Comparison of ENCODE assay signal across 25 cellular contexts in the genomic region with DNA sequence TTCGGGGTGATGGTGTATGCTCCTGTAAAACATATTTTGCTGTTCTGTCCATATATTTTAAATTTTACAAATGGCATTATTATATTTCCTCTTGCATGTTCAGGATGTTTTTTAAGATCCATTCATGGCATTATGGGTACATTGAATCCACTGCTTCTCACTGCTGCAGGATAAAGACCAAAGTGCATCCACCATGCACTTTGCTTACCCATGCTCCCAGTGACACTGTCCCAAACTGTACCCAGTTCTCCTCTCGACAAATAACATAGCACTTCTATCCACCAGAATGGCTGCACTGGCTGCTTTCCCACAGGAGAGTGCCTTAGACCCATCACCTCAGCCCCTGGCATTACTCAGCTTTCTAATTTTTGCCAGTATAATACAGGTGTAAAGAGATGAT. TPM values are rescaled to one million over a fixed set of nuclear protein-coding genes. Genes with fewer than 3 reads are reported as not detected.
DNase-seq lines count a peak whose midpoint lies in the region; ATAC-seq, FAIRE-seq and TF ChIP-seq lines count a peak whose summit lies in the region.
"Had no signal": no experiment of that assay in that cellular context is flagged by ENCODE, and none has a peak within 500 bp of the region (broad histone marks: within the 10 kb centered on the region; RNA-seq: fewer than 3 reads in every experiment).

No MANE protein-coding gene starts in this region.

- H3K4me3 Mint-ChIP-seq in GM23338, result no peak overlapping the region
- H3K4me3 Mint-ChIP-seq: CD14-positive monocyte; CD4-positive, alpha-beta memory T cell; CD4-positive, CD25-positive, alpha-beta regulatory T cell; CD8-positive, alpha-beta memory T cell had no signal

- H2BK120ac ChIP-seq in H1 (replicated peaks; ENCODE audit: low read depth, low read length) (no peak overlapping the region), neuronal stem cell (ENCODE audit: low read depth, low read length) (no peak overlapping the region)

- TF ChIP-seq EP300 in H1 (IDR thresholded peaks at IDR 0.05; ENCODE audit: borderline replicate concordance in 1 of 2, low read depth in 2 of 2, low read length in 2 of 2) (no peak), esophagus muscularis mucosa (IDR thresholded peaks at IDR 0.05) (no peak)

- H4K8ac ChIP-seq in H1 (ENCODE audit: extremely low read depth, insufficient read depth, low read length) (no peak overlapping the region), neuronal stem cell (ENCODE audit: low read depth, low read length) (no peak overlapping the region)

- H3K27ac Mint-ChIP-seq in GM23338, result no peak overlapping the region
- H3K27ac Mint-ChIP-seq: CD14-positive monocyte; CD4-positive, alpha-beta memory T cell had no signal

- H2BK12ac ChIP-seq in H1 (ENCODE audit: low read depth, low read length), result no peak overlapping the region
- H2BK12ac ChIP-seq in neuronal stem cell (ENCODE audit: low read length), result no peak overlapping the region

- H3K14ac ChIP-seq in H1 (ENCODE audit: insufficient read length) (no peak overlapping the region), neuronal stem cell (ENCODE audit: low read length) (no peak overlapping the region)

- H4K91ac ChIP-seq in H1 (replicated peaks; ENCODE audit: insufficient read length, low read length) (no peak overlapping the region), neuronal stem cell (ENCODE audit: low read depth, low read length, poor library complexity) (no peak overlapping the region)

- DNase-seq in GM23338 (ENCODE audit: low spot score) (no peak), H1 (ENCODE audit: low read depth in 1 of 2, low spot score in 2 of 2) (no peak), neuronal stem cell (ENCODE audit: low spot score) (no peak), esophagus muscularis mucosa (ENCODE audit: extremely low spot score) (no peak)
- DNase-seq in stimulated activated CD4-positive, alpha-beta T cell treated with anti-CD3 and anti-CD28 coated beads, Interleukin-2, amount 100 ng/mL, for 48 hours, result no peak
- DNase-seq: 8988T; ACHN; BE2C; C1 segment of cervical spinal cord; CD4-positive, alpha-beta memory T cell; CD4-positive, CD25-positive, alpha-beta regulatory T cell; CD8-positive, alpha-beta memory T cell; COR-L47; DMS 273 treated with DMSO at 0.1 percent for 48 hours; DMS153; DMS53; DMS79; DND-41; EL; GDM1 had no signal

- H4K20me1 ChIP-seq in GM23338 (replicated peaks; ENCODE audit: insufficient read depth) (no peaks in the 10 kb centered on the region), H1 (replicated peaks in 1 of 2; ENCODE audit: control insufficient read depth in 1 of 2, insufficient read depth in 2 of 2, low read length in 2 of 2) (no peaks in the 10 kb centered on the region)
- H4K20me1 ChIP-seq: BLaER1 had no signal

- no peak overlapping the region for H3K4me3 ChIP-seq in GM23338
- no peak overlapping the region for H3K4me3 ChIP-seq in H1 (ENCODE audit: extremely low read depth in 1 of 4, insufficient read depth in 2 of 4, low read depth in 3 of 4, low read length in 4 of 4)
- no peak overlapping the region for H3K4me3 ChIP-seq in neuronal stem cell (ENCODE audit: low read length in 2 of 2)
- H3K4me3 ChIP-seq in esophagus muscularis mucosa, result no peak overlapping the region
- H3K4me3 ChIP-seq: BLaER1, GM12878 had no signal

- no peak for TF ChIP-seq RAD21 in H1 (IDR thresholded peaks at IDR 0.05 in 1 of 2, conservative IDR thresholded peaks at IDR 0.05 in 1 of 2; ENCODE audit: low read depth in 2 of 2, low read length in 2 of 2)

- H3K18ac ChIP-seq in H1 (ENCODE audit: extremely low read depth, low read length) (no peak overlapping the region), neuronal stem cell (ENCODE audit: low read length) (no peak overlapping the region)

- H3F3A ChIP-seq in GM23338 (replicated peaks; ENCODE audit: low read depth), result peaks cover 10% of the 10 kb centered on the region; the same call in 1 of the 2 replicates

- H2AFZ ChIP-seq in GM23338 (0 out of 2 replicates have a peak overlapping the region, but pooled peaks have one; percentile 14), H1 (ENCODE audit: low read length) (no peak overlapping the region), neuronal stem cell (ENCODE audit: low read length) (no peak overlapping the region)

- no peak overlapping the region for H3K9ac ChIP-seq in H1 (replicated peaks in 1 of 4; ENCODE audit: extremely low read depth in 1 of 4, low read depth in 3 of 4, low read length in 3 of 4)
- H3K9ac ChIP-seq in neuronal stem cell (ENCODE audit: low read depth, low read length, poor library complexity), result peak overlapping the region; percentile 78
- H3K9ac ChIP-seq: BLaER1 had no signal

- H3K27me3 ChIP-seq in GM23338 (ENCODE audit: insufficient read depth) (no peaks in the 10 kb centered on the region), H1 (replicated peaks in 1 of 4; ENCODE audit: control insufficient read depth in 3 of 4, extremely low read depth in 1 of 4, insufficient read depth in 3 of 4, low read length in 3 of 4) (no peaks in the 10 kb centered on the region), neuronal stem cell (ENCODE audit: control insufficient read depth in 3 of 3, insufficient read depth in 3 of 3, low read depth in 1 of 3, low read length in 3 of 3) (peaks cover 0 to 3% (median 0%) of the 10 kb centered on the region in 3 experiments), esophagus muscularis mucosa (peaks cover 0 to 9% (median 0%) of the 10 kb centered on the region in 4 donors)
- H3K27me3 ChIP-seq: BE2C, BLaER1 had no signal

- H3K4me2 ChIP-seq in GM23338 (no peak overlapping the region), H1 (ENCODE audit: insufficient read depth in 1 of 2, low read depth in 2 of 2, low read length in 2 of 2) (no peak overlapping the region), neuronal stem cell (ENCODE audit: insufficient read depth, low read length, poor library complexity, severe bottlenecking) (no peak overlapping the region)
- H3K4me2 ChIP-seq: BLaER1 had no signal

- H2AK5ac ChIP-seq in H1 (ENCODE audit: low read depth, low read length), result 0 out of 2 replicates have a peak overlapping the region, but pooled peaks have one; percentile 33
- no peak overlapping the region for H2AK5ac ChIP-seq in neuronal stem cell (ENCODE audit: low read depth, low read length)

- H2BK5ac ChIP-seq in H1 (ENCODE audit: low read depth, low read length) (no peak overlapping the region), neuronal stem cell (ENCODE audit: low read length) (no peak overlapping the region)

- no peak for ATAC-seq in GM23338
- ATAC-seq: GM12878 had no signal

- H2BK15ac ChIP-seq in H1 (ENCODE audit: low read length) (no peak overlapping the region; the same call in 1 of the 2 replicates), neuronal stem cell (ENCODE audit: low read length) (no peak overlapping the region)

- H3K9me3 Mint-ChIP-seq in GM23338, result no peaks in the 10 kb centered on the region
- H3K9me3 Mint-ChIP-seq: CD4-positive, alpha-beta memory T cell; CD4-positive, CD25-positive, alpha-beta regulatory T cell; CD8-positive, alpha-beta memory T cell had no signal

- H3K9me3 ChIP-seq in H1 (ENCODE audit: insufficient read depth in 2 of 2, low read depth in 1 of 2, low read length in 1 of 2) (no peaks in the 10 kb centered on the region), neuronal stem cell (replicated peaks in 1 of 2; ENCODE audit: control insufficient read depth in 2 of 2, insufficient read depth in 1 of 2, low read depth in 1 of 2, low read length in 2 of 2) (no peaks in the 10 kb centered on the region), esophagus muscularis mucosa (no peaks in the 10 kb centered on the region)
- H3K9me3 ChIP-seq: BE2C, BLaER1 had no signal

- H3K27me3 Mint-ChIP-seq in GM23338 (ENCODE audit: insufficient read depth, low read depth, poor library complexity), result peaks cover 11% of the 10 kb centered on the region
- H3K27me3 Mint-ChIP-seq: CD4-positive, CD25-positive, alpha-beta regulatory T cell; CD8-positive, alpha-beta memory T cell had no signal

- 93% methylated on average over 2 of the region's 2 CpGs; no CpG with 5 or more reads in 1 of the 2 experiments for WGBS in H1 (ENCODE audit: extremely low coverage in 1 of 2, insufficient coverage in 1 of 2, insufficient read length in 1 of 2, insufficient replicate concordance in 2 of 2, low coverage in 1 of 2, low lambda C conversion rate in 2 of 2, missing lambda C conversion rate in 1 of 2), 2 experiments
- WGBS in neuronal stem cell (ENCODE audit: extremely low coverage in 2 of 2, insufficient read length in 2 of 2, insufficient replicate concordance in 1 of 2), 2 donors, result no CpG with 5 or more reads among the region's 2 CpGs
- 99% methylated on average over 2 of the region's 2 CpGs for WGBS in esophagus muscularis mucosa

- intact Hi-C loops in esophagus muscularis mucosa (cut with DNase I), result no loop called here

- H3K4me1 ChIP-seq in GM23338 (ENCODE audit: insufficient read depth) (peaks cover 23% of the 10 kb centered on the region), H1 (replicated peaks in 1 of 4; ENCODE audit: control insufficient read depth in 3 of 4, insufficient read depth in 4 of 4, low read length in 3 of 4) (peaks cover 3 to 13% (median 7%) of the 10 kb centered on the region in 4 experiments), neuronal stem cell (ENCODE audit: control insufficient read depth in 2 of 2, insufficient read depth in 1 of 2, low read depth in 1 of 2, low read length in 2 of 2) (peaks cover 0 to 8% of the 10 kb centered on the region in 2 donors), esophagus muscularis mucosa (no peaks in the 10 kb centered on the region)
- H3K4me1 ChIP-seq: BE2C had no signal

- H3K79me2 ChIP-seq in GM23338 (replicated peaks; ENCODE audit: insufficient read depth) (no peaks in the 10 kb centered on the region), H1 (ENCODE audit: control insufficient read depth in 1 of 2, insufficient read depth in 2 of 2, low read length in 2 of 2) (no peaks in the 10 kb centered on the region)

- no peak for FAIRE-seq in H1 (lab: Jason Lieb, UNC)
- FAIRE-seq: A204.1, GM12878, GM19239 had no signal

- H3K4ac ChIP-seq in H1 (replicated peaks; ENCODE audit: insufficient read length, low read depth, low read length), result no peak overlapping the region
- H3K4ac ChIP-seq in neuronal stem cell (ENCODE audit: low read length), result no peak overlapping the region

- H3K56ac ChIP-seq in H1 (replicated peaks; ENCODE audit: insufficient read length, low read depth, low read length), result no peak overlapping the region

- TF ChIP-seq CTCF in GM23338 (conservative IDR thresholded peaks at IDR 0.05; ENCODE audit: low read depth in 2 of 2), result no peak
- no peak for TF ChIP-seq CTCF in H1 (IDR thresholded peaks at IDR 0.05; ENCODE audit: control extremely low read depth in 1 of 3, insufficient read depth in 1 of 3, low read depth in 1 of 3, low read length in 3 of 3)
- TF ChIP-seq CTCF in esophagus muscularis mucosa (IDR thresholded peaks at IDR 0.05), result no peak

- no peaks in the 10 kb centered on the region for H3K9me2 ChIP-seq in GM23338 (ENCODE audit: insufficient read depth)

- no peaks in the 10 kb centered on the region for H3K23me2 ChIP-seq in H1 (ENCODE audit: low read depth, low read length)

- no peak overlapping the region for H3K27ac ChIP-seq in GM23338 (ENCODE audit: low read depth)
- no peak overlapping the region for H3K27ac ChIP-seq in H1 (ENCODE audit: low read depth, low read length)
- H3K27ac ChIP-seq in neuronal stem cell (replicated peaks; ENCODE audit: low read length), result no peak overlapping the region
- H3K27ac ChIP-seq in esophagus muscularis mucosa (replicated peaks in 1 of 4), result no peak overlapping the region
- H3K27ac ChIP-seq: BLaER1 had no signal

- no peak overlapping the region for H4K5ac ChIP-seq in H1 (ENCODE audit: insufficient read length, low read depth, low read length)

- H3K4me1 Mint-ChIP-seq in GM23338, result peaks cover 19% of the 10 kb centered on the region

- POLR2A ChIA-PET in H1 (lab: Charles Lee; ENCODE audit: partially characterized antibody), result no interaction called here

- no peak overlapping the region for H3K23ac ChIP-seq in H1 (ENCODE audit: insufficient read length)
- H3K23ac ChIP-seq in neuronal stem cell (ENCODE audit: low read depth, low read length, poor library complexity), result no peak overlapping the region

- CTCF ChIA-PET in H1 (lab: Charles Lee; ENCODE audit: partially characterized antibody), result interaction anchor here (0.6 kb wide), 1 partner anchor 77 kb away, joined by 3 read pairs; no protein-coding TSS in a partner anchor

- no peak for TF ChIP-seq POLR2A in H1 (IDR thresholded peaks at IDR 0.05; ENCODE audit: control extremely low read depth in 1 of 2, low read depth in 2 of 2, low read length in 2 of 2)
- no peak for TF ChIP-seq POLR2A in esophagus muscularis mucosa (IDR thresholded peaks at IDR 0.05; ENCODE audit: low read depth)

- H3K36me3 ChIP-seq in GM23338 (ENCODE audit: insufficient read depth) (no peaks in the 10 kb centered on the region), H1 (ENCODE audit: control insufficient read depth in 2 of 4, insufficient read depth in 4 of 4, low read length in 3 of 4) (no peaks in the 10 kb centered on the region), neuronal stem cell (replicated peaks in 1 of 2; ENCODE audit: control insufficient read depth in 2 of 2, insufficient read depth in 2 of 2, low read length in 2 of 2) (no peaks in the 10 kb centered on the region), esophagus muscularis mucosa (no peaks in the 10 kb centered on the region)
- H3K36me3 ChIP-seq: BE2C, BLaER1 had no signal

- H2BK20ac ChIP-seq in H1 (ENCODE audit: low read length), result no peak overlapping the region

- H3K79me1 ChIP-seq in H1 (ENCODE audit: low read depth, low read length), result no peaks in the 10 kb centered on the region
- H3K79me1 ChIP-seq in neuronal stem cell (ENCODE audit: low read depth, low read length), result no peaks in the 10 kb centered on the region

- H3K36me3 Mint-ChIP-seq in GM23338 (ENCODE audit: low read depth), result no peaks in the 10 kb centered on the region
- H3K36me3 Mint-ChIP-seq: CD14-positive monocyte; CD4-positive, alpha-beta memory T cell; CD4-positive, CD25-positive, alpha-beta regulatory T cell; CD8-positive, alpha-beta memory T cell had no signal

RNA-seq across cellular contexts. Expression of gene MTRES1, which starts 29.7 kb away (rescaled TPM):
- total RNA-seq in GM23338 (2014; rRNA removed; shearing (Covaris generic)), result 11.1 and 19.0 TPM in 2 replicates
- 51.4 and 51.6 TPM in 2 replicates for polyA plus RNA-seq in GM23338 (2016; fragmentation: Nextera tagmentation; extraction: Ambion mirVana)
- total RNA-seq in H1 (2021; fragmentation: NEBNext Ultra II Directional; extraction: Animal tissue kit (Norgen Biotek cat#: 25700)), result 17.2 and 20.3 TPM in 2 replicates
- polyA plus RNA-seq in H1 (2011; rRNA removed), result 5.2 and 6.4 TPM in 2 replicates
- polyA plus RNA-seq in H1 (2011; cell fraction: cytosol; rRNA removed), result 11.9 TPM
- polyA plus RNA-seq in H1 (2011; cell fraction: nucleus; rRNA removed), result 7.7 TPM
- 14.3 to 16.8 TPM (median 14.9 TPM) in 4 replicates for polyA plus RNA-seq in H1 (2012, experiment 1 of 2)
- polyA plus RNA-seq in H1 (2012, experiment 2 of 2), result 8.3 TPM
- 26.4 TPM for polyA plus RNA-seq in H1 (2013, experiment 1 of 2)
- polyA plus RNA-seq in H1 (2013, experiment 2 of 2), result 27.6 TPM
- polyA minus RNA-seq in H1 (2011; rRNA and poly(A)+ RNA removed), result 4.1 and 5.4 TPM in 2 replicates
- 3.7 TPM for polyA minus RNA-seq in H1 (2011; cell fraction: cytosol; rRNA and poly(A)+ RNA removed)
- 9.7 TPM for polyA minus RNA-seq in H1 (2011; cell fraction: nucleus; rRNA and poly(A)+ RNA removed)
- 18.8 TPM for polyA plus RNA-seq in neuronal stem cell (2013, experiment 1 of 2)
- polyA plus RNA-seq in neuronal stem cell (2013, experiment 2 of 2), result 19.2 TPM
- total RNA-seq in esophagus muscularis mucosa, result 10 to 100 TPM; 11.8 to 23.3 (median 15.7) TPM

RNA-seq across cellular contexts. Expression of gene BEND3, which starts 57.6 kb away (rescaled TPM):
- 30.5 and 33.7 TPM in 2 replicates for total RNA-seq in GM23338 (2014; rRNA removed; shearing (Covaris generic))
- polyA plus RNA-seq in GM23338 (2016; fragmentation: Nextera tagmentation; extraction: Ambion mirVana) (8.6 and 9.2 TPM in 2 replicates), H1 (2011; rRNA removed) (25.2 and 26.2 TPM in 2 replicates)
- 38.8 and 40.8 TPM in 2 replicates for total RNA-seq in H1 (2021; fragmentation: NEBNext Ultra II Directional; extraction: Animal tissue kit (Norgen Biotek cat#: 25700))
- polyA plus RNA-seq in H1 (2011; cell fraction: cytosol; rRNA removed), result 21.1 TPM
- polyA plus RNA-seq in H1 (2011; cell fraction: nucleus; rRNA removed), result 48.4 TPM
- 22.5 to 25.1 TPM (median 23.6 TPM) in 4 replicates for polyA plus RNA-seq in H1 (2012, experiment 1 of 2)
- 15.4 TPM for polyA plus RNA-seq in H1 (2012, experiment 2 of 2)
- polyA plus RNA-seq in H1 (2013, experiment 1 of 2), result 17.8 TPM
- 16.3 TPM for polyA plus RNA-seq in H1 (2013, experiment 2 of 2)
- 42.9 and 43.2 TPM in 2 replicates for polyA minus RNA-seq in H1 (2011; rRNA and poly(A)+ RNA removed)
- 38.0 TPM for polyA minus RNA-seq in H1 (2011; cell fraction: cytosol; rRNA and poly(A)+ RNA removed)
- polyA minus RNA-seq in H1 (2011; cell fraction: nucleus; rRNA and poly(A)+ RNA removed), result 31.0 TPM
- 4.8 TPM for polyA plus RNA-seq in neuronal stem cell (2013, experiment 1 of 2)
- polyA plus RNA-seq in neuronal stem cell (2013, experiment 2 of 2), result 5.1 TPM
- total RNA-seq in esophagus muscularis mucosa, result 1 to 10 TPM in 3 of 4 donors, under 1 TPM in 1; 0.83 to 2.4 (median 1.6) TPM
